8 cellular contexts compared by ENCODE assay signal in genomic region chr4:158253350-158253980, GRCh38. TPM values are rescaled to one million over a fixed set of nuclear protein-coding genes. Genes with fewer than 3 reads are reported as not detected.
DNase-seq lines count a peak whose midpoint lies in the region; ATAC-seq and TF ChIP-seq lines count a peak whose summit lies in the region.

No MANE protein-coding gene starts in this region.

- DNase-seq in CD1c-positive myeloid dendritic cell (ENCODE audit: extremely low spot score): peak; percentile 58
- peak; percentile 21 for DNase-seq in NCI-H1694 (lab: John Stamatoyannopoulos, UW)
- peak; percentile 53 for DNase-seq in activated CD4-positive, alpha-beta T cell treated with anti-CD3 and anti-CD28 coated beads for 48 hours
- peak; percentile 64 for DNase-seq in epithelial cell of esophagus (ENCODE audit: low read depth)
- DNase-seq in myocyte (ENCODE audit: low read depth): peak; percentile 76
- peak; percentile 33 for DNase-seq in transverse colon

- H3K9me3 ChIP-seq in transverse colon: no peaks in the 10 kb centered on the region

- ATAC-seq in GM18858 (IDR thresholded peaks at IDR 0.05; ENCODE audit: unreplicated experiment) (peak; percentile 79), HG02973 (IDR thresholded peaks at IDR 0.05; ENCODE audit: unreplicated experiment) (peak; percentile 79)

- no peak for TF ChIP-seq EP300 in transverse colon (IDR thresholded peaks at IDR 0.05; ENCODE audit: low read depth)

- TF ChIP-seq CTCF in epithelial cell of esophagus (IDR thresholded peaks at IDR 0.05; ENCODE audit: insufficient read depth, low read depth, low read length, missing control alignments) (peak; percentile 73), transverse colon (IDR thresholded peaks at IDR 0.05) (peak; percentile 34 to 55 (median 42))

- H3K27ac ChIP-seq in transverse colon: no peak overlapping the region

- in situ Hi-C loops in transverse colon (cut with MboI; ENCODE audit: low pct_ligation_motif_present in 1 of 4, low pct_unique_long_range_greater_than_20kb in 1 of 4, low sequenced_read_pairs in 3 of 4): loop anchor here (5.0 to 25.0 kb wide), 6 partner anchors 69 to 371 kb away; no protein-coding TSS in a partner anchor

- no peaks in the 10 kb centered on the region for H3K27me3 ChIP-seq in transverse colon

- H3K36me3 ChIP-seq in transverse colon: no peaks in the 10 kb centered on the region

- intact Hi-C loops in transverse colon (cut with DNase I; ENCODE audit: low total_unique reads): loop anchor here (10.0 kb wide), 3 partner anchors 259 to 1191 kb away; no protein-coding TSS in a partner anchor

- no peak overlapping the region for H3K4me3 ChIP-seq in epithelial cell of esophagus (ENCODE audit: low read length)
- no peak overlapping the region for H3K4me3 ChIP-seq in transverse colon

- H3K4me1 ChIP-seq in transverse colon: peaks cover 0 to 3% (median 0%) of the 10 kb centered on the region in 4 donors

- no peak for TF ChIP-seq POLR2A in transverse colon (IDR thresholded peaks at IDR 0.05)

- 28 to 40% methylated on average over 6 of the region's 6 CpGs for WGBS in transverse colon (ENCODE audit: low coverage in 1 of 2), 2 donors

RNA-seq across cellular contexts. Expression of gene TMEM144, which starts 43.2 kb away (rescaled TPM):
- total RNA-seq in myocyte (8.6 and 11.7 TPM in 2 replicates), transverse colon (10 to 100 TPM in 3 of 4 donors, 1 to 10 TPM in 1; 2.2 to 26.9 (median 21.2) TPM)
- 9.0 TPM for polyA plus RNA-seq in myocyte (2012)

Comparison
In these comparisons a context has a peak if more than half of its experiments do, and no peak if none do; other contexts are left out.
1. DNase-seq: peak in every context shown above with its lines; median percentile 76 in myocyte; 64 in epithelial cell of esophagus; 58 in CD1c-positive myeloid dendritic cell; 53 in activated CD4-positive, alpha-beta T cell treated with anti-CD3 and anti-CD28 coated beads for 48 hours; 33 in transverse colon; 21 in NCI-H1694.